1 cellular context compared by ENCODE assay signal in genomic region chr17:42577532-42578281, GRCh38.
A peak's percentile ranks its signal among the peaks of the same experiment; 100 is the strongest.
TF ChIP-seq lines count a peak whose summit lies in the region.

A gene with protein sequence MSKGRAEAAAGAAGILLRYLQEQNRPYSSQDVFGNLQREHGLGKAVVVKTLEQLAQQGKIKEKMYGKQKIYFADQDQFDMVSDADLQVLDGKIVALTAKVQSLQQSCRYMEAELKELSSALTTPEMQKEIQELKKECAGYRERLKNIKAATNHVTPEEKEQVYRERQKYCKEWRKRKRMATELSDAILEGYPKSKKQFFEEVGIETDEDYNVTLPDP (minus strand): TSS chr17:42577729. CDS start chr17:42577686, 43 bp downstream.

TF ChIP-seq in HepG2, 621 proteins besides CTCF, POLR2A, EP300 and RAD21 (continued from another document and continues in another):
- TF ChIP-seq ZBTB33 (CRISPR knock-in tag; IDR thresholded peaks at IDR 0.05) (no peak), MLX (CRISPR knock-in tag; IDR thresholded peaks at IDR 0.05) (peak; percentile 43; the same call in 1 of the 2 replicates), GRHL1 (CRISPR knock-in tag; conservative IDR thresholded peaks at IDR 0.05) (no peak), CCAR2 (optimal IDR thresholded peaks at IDR 0.05; ENCODE audit: low read depth, low read length) (no peak), DBP (CRISPR knock-in tag; IDR thresholded peaks at IDR 0.05; ENCODE audit: not compliant biosample characterization) (peak; percentile 82), EEA1 (CRISPR knock-in tag; IDR thresholded peaks at IDR 0.05; ENCODE audit: borderline replicate concordance) (peak; percentile 22; the same call in 1 of the 2 replicates), FOXA3 (CRISPR knock-in tag; IDR thresholded peaks at IDR 0.05) (peak; percentile 49; the same call in 1 of the 2 replicates), HNF1A (IDR thresholded peaks at IDR 0.05; ENCODE audit: low read depth) (no peak; the same call in 1 of the 2 replicates), HNF1A (CRISPR knock-in tag; IDR thresholded peaks at IDR 0.05; ENCODE audit: borderline replicate concordance) (peak; percentile 55; the same call in 1 of the 2 replicates), SCMH1 (CRISPR knock-in tag; IDR thresholded peaks at IDR 0.05; ENCODE audit: borderline replicate concordance) (no peak), REPIN1 (CRISPR knock-in tag; IDR thresholded peaks at IDR 0.05; ENCODE audit: borderline replicate concordance, low read depth) (peak; percentile 86), ZNF576 (CRISPR knock-in tag; IDR thresholded peaks at IDR 0.05) (peak; percentile 87; the same call in 1 of the 2 replicates), GFI1 (CRISPR knock-in tag; IDR thresholded peaks at IDR 0.05; ENCODE audit: borderline replicate concordance) (peak; percentile 65; the same call in 1 of the 2 replicates), HOXD1 (CRISPR knock-in tag; IDR thresholded peaks at IDR 0.05) (no peak), CENPBD1 (CRISPR knock-in tag; IDR thresholded peaks at IDR 0.05; ENCODE audit: borderline replicate concordance, low read depth) (no peak), HIVEP1 (CRISPR knock-in tag; IDR thresholded peaks at IDR 0.05) (peak; percentile 60; the same call in 1 of the 2 replicates), NCOA1 (CRISPR knock-in tag; IDR thresholded peaks at IDR 0.05) (no peak; the same call in 1 of the 2 replicates), THAP7 (CRISPR knock-in tag; IDR thresholded peaks at IDR 0.05) (peak; percentile 76), ZNF501 (CRISPR knock-in tag; IDR thresholded peaks at IDR 0.05) (peak; percentile 86), SP5 (CRISPR knock-in tag; IDR thresholded peaks at IDR 0.05; ENCODE audit: borderline replicate concordance, low read depth) (no peak), ZBTB38 (CRISPR knock-in tag; IDR thresholded peaks at IDR 0.05) (0 out of 2 replicates have a peak, but pooled peaks have one; percentile 29), IRF2 (CRISPR knock-in tag; IDR thresholded peaks at IDR 0.05) (peak; percentile 80), SKIL (CRISPR knock-in tag; IDR thresholded peaks at IDR 0.05; ENCODE audit: borderline replicate concordance) (no peak), MYNN (CRISPR knock-in tag; IDR thresholded peaks at IDR 0.05; ENCODE audit: low read depth) (0 out of 2 replicates have a peak, but pooled peaks have one; percentile 71), SYNCRIP (IDR thresholded peaks at IDR 0.05; ENCODE audit: insufficient read depth, low read depth, low read length) (no peak), ETV5 (CRISPR knock-in tag; IDR thresholded peaks at IDR 0.05; ENCODE audit: borderline replicate concordance) (peak; percentile 81), YEATS2 (CRISPR knock-in tag; IDR thresholded peaks at IDR 0.05; ENCODE audit: borderline replicate concordance) (peak; percentile 94), TOE1 (CRISPR knock-in tag; IDR thresholded peaks at IDR 0.05) (no peak), U2AF1 (optimal IDR thresholded peaks at IDR 0.05; ENCODE audit: low read depth, low read length) (peak; percentile 92), ZNF672 (CRISPR knock-in tag; IDR thresholded peaks at IDR 0.05) (no peak), ZNF543 (CRISPR knock-in tag; IDR thresholded peaks at IDR 0.05) (peak; percentile 73; the same call in 1 of the 2 replicates), ZNF891 (CRISPR knock-in tag; IDR thresholded peaks at IDR 0.05) (peak; percentile 84), IKZF5 (CRISPR knock-in tag; IDR thresholded peaks at IDR 0.05) (peak; percentile 90)
- TF ChIP-seq, protein P1, sequence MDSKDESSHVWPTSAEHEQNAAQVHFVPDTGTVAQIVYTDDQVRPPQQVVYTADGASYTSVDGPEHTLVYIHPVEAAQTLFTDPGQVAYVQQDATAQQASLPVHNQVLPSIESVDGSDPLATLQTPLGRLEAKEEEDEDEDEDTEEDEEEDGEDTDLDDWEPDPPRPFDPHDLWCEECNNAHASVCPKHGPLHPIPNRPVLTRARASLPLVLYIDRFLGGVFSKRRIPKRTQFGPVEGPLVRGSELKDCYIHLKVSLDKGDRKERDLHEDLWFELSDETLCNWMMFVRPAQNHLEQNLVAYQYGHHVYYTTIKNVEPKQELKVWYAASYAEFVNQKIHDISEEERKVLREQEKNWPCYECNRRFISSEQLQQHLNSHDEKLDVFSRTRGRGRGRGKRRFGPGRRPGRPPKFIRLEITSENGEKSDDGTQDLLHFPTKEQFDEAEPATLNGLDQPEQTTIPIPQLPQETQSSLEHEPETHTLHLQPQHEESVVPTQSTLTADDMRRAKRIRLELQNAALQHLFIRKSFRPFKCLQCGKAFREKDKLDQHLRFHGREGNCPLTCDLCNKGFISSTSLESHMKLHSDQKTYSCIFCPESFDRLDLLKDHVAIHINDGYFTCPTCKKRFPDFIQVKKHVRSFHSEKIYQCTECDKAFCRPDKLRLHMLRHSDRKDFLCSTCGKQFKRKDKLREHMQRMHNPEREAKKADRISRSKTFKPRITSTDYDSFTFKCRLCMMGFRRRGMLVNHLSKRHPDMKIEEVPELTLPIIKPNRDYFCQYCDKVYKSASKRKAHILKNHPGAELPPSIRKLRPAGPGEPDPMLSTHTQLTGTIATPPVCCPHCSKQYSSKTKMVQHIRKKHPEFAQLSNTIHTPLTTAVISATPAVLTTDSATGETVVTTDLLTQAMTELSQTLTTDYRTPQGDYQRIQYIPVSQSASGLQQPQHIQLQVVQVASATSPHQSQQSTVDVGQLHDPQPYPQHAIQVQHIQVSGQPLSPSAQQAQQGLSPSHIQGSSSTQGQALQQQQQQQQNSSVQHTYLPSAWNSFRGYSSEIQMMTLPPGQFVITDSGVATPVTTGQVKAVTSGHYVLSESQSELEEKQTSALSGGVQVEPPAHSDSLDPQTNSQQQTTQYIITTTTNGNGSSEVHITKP (CRISPR knock-in tag; IDR thresholded peaks at IDR 0.05; ENCODE audit: low read depth), result no peak
- TF ChIP-seq, protein P2, sequence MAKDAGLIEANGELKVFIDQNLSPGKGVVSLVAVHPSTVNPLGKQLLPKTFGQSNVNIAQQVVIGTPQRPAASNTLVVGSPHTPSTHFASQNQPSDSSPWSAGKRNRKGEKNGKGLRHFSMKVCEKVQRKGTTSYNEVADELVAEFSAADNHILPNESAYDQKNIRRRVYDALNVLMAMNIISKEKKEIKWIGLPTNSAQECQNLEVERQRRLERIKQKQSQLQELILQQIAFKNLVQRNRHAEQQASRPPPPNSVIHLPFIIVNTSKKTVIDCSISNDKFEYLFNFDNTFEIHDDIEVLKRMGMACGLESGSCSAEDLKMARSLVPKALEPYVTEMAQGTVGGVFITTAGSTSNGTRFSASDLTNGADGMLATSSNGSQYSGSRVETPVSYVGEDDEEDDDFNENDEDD (CRISPR knock-in tag; IDR thresholded peaks at IDR 0.05; ENCODE audit: borderline replicate concordance), result peak; percentile 99
- TF ChIP-seq, protein P3, sequence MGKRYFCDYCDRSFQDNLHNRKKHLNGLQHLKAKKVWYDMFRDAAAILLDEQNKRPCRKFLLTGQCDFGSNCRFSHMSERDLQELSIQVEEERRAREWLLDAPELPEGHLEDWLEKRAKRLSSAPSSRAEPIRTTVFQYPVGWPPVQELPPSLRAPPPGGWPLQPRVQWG (CRISPR knock-in tag; IDR thresholded peaks at IDR 0.05; ENCODE audit: borderline replicate concordance, low read depth), result no peak
